19 cellular contexts compared by ENCODE assay signal in genomic region chr11:76169473-76169881, GRCh38. TPM values are rescaled to one million over a fixed set of nuclear protein-coding genes. Genes with fewer than 3 reads are reported as not detected.
DNase-seq lines count a peak whose midpoint lies in the region; ATAC-seq and TF ChIP-seq lines count a peak whose summit lies in the region.
"Had no signal": no experiment of that assay in that cellular context is flagged by ENCODE, and none has a peak within 500 bp of the region (broad histone marks: within the 10 kb centered on the region; RNA-seq: fewer than 3 reads in every experiment).

No MANE protein-coding gene starts in this region.

- TF ChIP-seq CTCF in prostate gland (IDR thresholded peaks at IDR 0.05), result no peak

- H3K27ac ChIP-seq in prostate gland, result no peak overlapping the region
- H3K27ac ChIP-seq: coronary artery, gastroesophageal sphincter, lower lobe of right lung, suprapubic skin had no signal

- no peak overlapping the region for H3K4me3 ChIP-seq in prostate gland
- H3K4me3 ChIP-seq: coronary artery, gastroesophageal sphincter, lower lobe of right lung, suprapubic skin had no signal

- intact Hi-C loops in prostate gland (cut with DNase I), result no loop called here

- ATAC-seq in GM18909 (IDR thresholded peaks at IDR 0.05; ENCODE audit: poor library complexity, unreplicated experiment) (peak; percentile 54), HG02678 (IDR thresholded peaks at IDR 0.05; ENCODE audit: unreplicated experiment) (peak; percentile 48), GM18868 (IDR thresholded peaks at IDR 0.05; ENCODE audit: unreplicated experiment) (no peak), HG02571 (IDR thresholded peaks at IDR 0.05; ENCODE audit: unreplicated experiment) (no peak)
- ATAC-seq: gastroesophageal sphincter; lower lobe of right lung; naive thymus-derived CD8-positive, alpha-beta T cell had no signal

- no peaks in the 10 kb centered on the region for H3K27me3 ChIP-seq in prostate gland (replicated peaks; ENCODE audit: insufficient read depth)
- H3K27me3 ChIP-seq: gastroesophageal sphincter, suprapubic skin had no signal

- no peaks in the 10 kb centered on the region for H3K9me3 ChIP-seq in prostate gland
- H3K9me3 ChIP-seq: gastroesophageal sphincter, lower lobe of right lung, suprapubic skin had no signal

- no peaks in the 10 kb centered on the region for H3K4me1 ChIP-seq in prostate gland (replicated peaks)
- H3K4me1 ChIP-seq: gastroesophageal sphincter, lower lobe of right lung, suprapubic skin had no signal

- 72% methylated on average over 15 of the region's 15 CpGs for WGBS in prostate gland

- DNase-seq in ELF-1 (ENCODE audit: low read depth, low spot score) (peak; percentile 76), left kidney (ENCODE audit: low read depth, low spot score) (peak; percentile 75), prostate gland (ENCODE audit: low spot score) (no peak), SHP77 (lab: John Stamatoyannopoulos, UW) (no peak)
- DNase-seq: activated gamma-delta T cell treated with Interleukin-2 at 50 U/mL for 16 hours; lower lobe of right lung; naive thymus-derived CD8-positive, alpha-beta T cell; NCI-H187; NCI-H82; RPMI8226 had no signal

- H3K36me3 ChIP-seq in prostate gland, result no peaks in the 10 kb centered on the region
- H3K36me3 ChIP-seq: gastroesophageal sphincter, lower lobe of right lung, suprapubic skin had no signal

- no peak for TF ChIP-seq POLR2A in prostate gland (IDR thresholded peaks at IDR 0.05)

RNA-seq across cellular contexts. Expression of gene WNT11, which starts 36.8 kb away (rescaled TPM):
- total RNA-seq in prostate gland, result 1 to 10 TPM; 4.1 to 9.3 TPM
- total RNA-seq: HT1080; T-helper 2 cell treated with Interferon-gamma antibody and Interleukin-4, amounts not matched to agents 100 ng/mL and 5 ng/mL, for 36 hours had no signal

Comparison
In these comparisons a context has a peak if more than half of its experiments do, and no peak if none do; other contexts are left out.
1. DNase-seq: peak in ELF-1 (single experiment) and left kidney (single experiment); none in prostate gland (single experiment) and SHP77 (0 of 2).
2. ATAC-seq: peak in GM18909 (single experiment) and HG02678 (single experiment); none in GM18868 (single experiment) and HG02571 (single experiment).